ENCODE assay signal across 15 cellular contexts in genomic region chr4:183589710-183590109, GRCh38.
DNase-seq lines count a peak whose midpoint lies in the region; ATAC-seq and TF ChIP-seq lines count a peak whose summit lies in the region.
"Had no signal": no experiment of that assay in that cellular context is flagged by ENCODE, and none has a peak within 500 bp of the region (broad histone marks: within the 10 kb centered on the region; RNA-seq: fewer than 3 reads in every experiment).

No MANE protein-coding gene starts in this region.

- no peaks in the 10 kb centered on the region for H3K9me2 ChIP-seq in GM23338 (ENCODE audit: insufficient read depth)

- peaks cover 5% of the 10 kb centered on the region for H3K27me3 Mint-ChIP-seq in GM23338 (ENCODE audit: insufficient read depth, low read depth, poor library complexity)

- no peaks in the 10 kb centered on the region for H3K9me3 ChIP-seq in gastroesophageal sphincter
- no peaks in the 10 kb centered on the region for H3K9me3 ChIP-seq in suprapubic skin

- ATAC-seq in GM23338 (no peak), gastroesophageal sphincter (no peak)
- ATAC-seq: PC-3 had no signal

- 0 out of 2 replicates have a peak overlapping the region, but pooled peaks have one; percentile 32 for H2AFZ ChIP-seq in GM23338

- no peak overlapping the region for H3K4me3 ChIP-seq in GM23338
- H3K4me3 ChIP-seq in gastroesophageal sphincter, result no peak overlapping the region
- no peak overlapping the region for H3K4me3 ChIP-seq in suprapubic skin
- H3K4me3 ChIP-seq in brain microvascular endothelial cell (ENCODE audit: low read depth, low read length), result no peak overlapping the region
- H3K4me3 ChIP-seq: BLaER1 treated with 17β-estradiol and CSF1 and Interleukin-3, amounts not matched to agents 10 nM and 100 nM; SK-N-MC had no signal

- H3K27me3 ChIP-seq in GM23338 (ENCODE audit: insufficient read depth) (no peaks in the 10 kb centered on the region), gastroesophageal sphincter (no peaks in the 10 kb centered on the region), suprapubic skin (no peaks in the 10 kb centered on the region), brain microvascular endothelial cell (replicated peaks) (no peaks in the 10 kb centered on the region)
- H3K27me3 ChIP-seq: BLaER1 treated with 17β-estradiol and CSF1 and Interleukin-3, amounts not matched to agents 10 nM and 100 nM had no signal

- in situ Hi-C loops in brain microvascular endothelial cell (cut with HindIII; ENCODE audit: low pct_ligation_motif_present, low sequenced_read_pairs), result no loop called here

- no peak for TF ChIP-seq CTCF in GM23338 (conservative IDR thresholded peaks at IDR 0.05; ENCODE audit: low read depth in 2 of 2)
- no peak for TF ChIP-seq CTCF in gastroesophageal sphincter (IDR thresholded peaks at IDR 0.05)
- TF ChIP-seq CTCF in suprapubic skin (IDR thresholded peaks at IDR 0.05), result no peak
- TF ChIP-seq CTCF in brain microvascular endothelial cell (IDR thresholded peaks at IDR 0.05; ENCODE audit: low read depth, low read length, missing control alignments), result no peak

- no peaks in the 10 kb centered on the region for H4K20me1 ChIP-seq in GM23338 (replicated peaks; ENCODE audit: insufficient read depth)
- H4K20me1 ChIP-seq: BLaER1 treated with 17β-estradiol and CSF1 and Interleukin-3, amounts not matched to agents 10 nM and 100 nM had no signal

- DNase-seq in GM23338 (ENCODE audit: low spot score) (no peak), astrocyte of the hippocampus (ENCODE audit: low read depth, low spot score) (peak; percentile 20), NCI-H226 (no peak), dermis blood vessel endothelial cell (no peak), suprapubic skin (ENCODE audit: low spot score in 2 of 2) (no peak), brain microvascular endothelial cell (no peak)
- DNase-seq: MV-4-11, NCI-H1417 treated with DMSO at 0.1 percent for 48 hours, NCI-H2029, NCI-H526, PC-3 had no signal

- no peaks in the 10 kb centered on the region for H3K36me3 ChIP-seq in GM23338 (ENCODE audit: insufficient read depth)
- H3K36me3 ChIP-seq in gastroesophageal sphincter, result no peaks in the 10 kb centered on the region
- no peaks in the 10 kb centered on the region for H3K36me3 ChIP-seq in suprapubic skin
- H3K36me3 ChIP-seq in brain microvascular endothelial cell (replicated peaks), result no peaks in the 10 kb centered on the region
- H3K36me3 ChIP-seq: BLaER1 treated with 17β-estradiol and CSF1 and Interleukin-3, amounts not matched to agents 10 nM and 100 nM had no signal

- TF ChIP-seq EP300 in gastroesophageal sphincter (IDR thresholded peaks at IDR 0.05) (no peak), suprapubic skin (IDR thresholded peaks at IDR 0.05) (no peak)

- no peak overlapping the region for H3K4me2 ChIP-seq in GM23338
- H3K4me2 ChIP-seq: BLaER1 treated with 17β-estradiol and CSF1 and Interleukin-3, amounts not matched to agents 10 nM and 100 nM had no signal

- H3K4me1 ChIP-seq in GM23338 (ENCODE audit: insufficient read depth) (no peaks in the 10 kb centered on the region), gastroesophageal sphincter (peaks cover 14 to 40% (median 19%) of the 10 kb centered on the region in 3 donors), suprapubic skin (peaks cover 20% of the 10 kb centered on the region)
- H3K4me1 ChIP-seq: BLaER1 treated with 17β-estradiol and CSF1 and Interleukin-3, amounts not matched to agents 10 nM and 100 nM had no signal

- no peak for TF ChIP-seq POLR2A in gastroesophageal sphincter (IDR thresholded peaks at IDR 0.05)
- no peak for TF ChIP-seq POLR2A in suprapubic skin (IDR thresholded peaks at IDR 0.05)

- H3K4me1 Mint-ChIP-seq in GM23338, result no peaks in the 10 kb centered on the region
- H3K4me1 Mint-ChIP-seq: IgD-negative memory B cell had no signal

- no peak overlapping the region for H3K4me3 Mint-ChIP-seq in GM23338
- H3K4me3 Mint-ChIP-seq: IgD-negative memory B cell had no signal

- H3K36me3 Mint-ChIP-seq in GM23338 (ENCODE audit: low read depth), result peaks cover 5% of the 10 kb centered on the region; the same call in 2 of the 3 replicates
- H3K36me3 Mint-ChIP-seq: IgD-negative memory B cell had no signal

- 33 to 46% methylated on average over 3 of the region's 3 CpGs for WGBS in gastroesophageal sphincter (ENCODE audit: low coverage in 1 of 2), 2 donors
- 64% methylated on average over 3 of the region's 3 CpGs for WGBS in suprapubic skin

- H3K27ac Mint-ChIP-seq in GM23338, result no peak overlapping the region
- H3K27ac Mint-ChIP-seq: IgD-negative memory B cell had no signal

- H3F3A ChIP-seq in GM23338 (replicated peaks; ENCODE audit: low read depth), result no peaks in the 10 kb centered on the region

- H3K9me3 Mint-ChIP-seq in GM23338, result peaks cover 18% of the 10 kb centered on the region

- H3K79me2 ChIP-seq in GM23338 (replicated peaks; ENCODE audit: insufficient read depth), result no peaks in the 10 kb centered on the region

- H3K27ac ChIP-seq in GM23338 (ENCODE audit: low read depth), result no peak overlapping the region
- peak overlapping the region; percentile 84 to 97 (median 88) for H3K27ac ChIP-seq in gastroesophageal sphincter
- H3K27ac ChIP-seq in suprapubic skin, result no peak overlapping the region
- no peak overlapping the region for H3K27ac ChIP-seq in brain microvascular endothelial cell
- H3K27ac ChIP-seq: BLaER1 treated with 17β-estradiol and CSF1 and Interleukin-3, amounts not matched to agents 10 nM and 100 nM; SK-N-MC had no signal

TF ChIP-seq in GM23338, 12 proteins besides CTCF, POLR2A, EP300 and RAD21 (continues in another document):
- TF ChIP-seq ZNF331 (CRISPR knock-in tag; IDR thresholded peaks at IDR 0.05; ENCODE audit: low read depth), result no peak
- no peak for TF ChIP-seq ZNF462 (CRISPR knock-in tag; IDR thresholded peaks at IDR 0.05)
- TF ChIP-seq EZH2phosphoT487 (IDR thresholded peaks at IDR 0.05; ENCODE audit: unreplicated experiment), result no peak
- TF ChIP-seq EZH2 (IDR thresholded peaks at IDR 0.05; ENCODE audit: low read depth, unreplicated experiment), result no peak
- TF ChIP-seq POLR2AphosphoS5 (IDR thresholded peaks at IDR 0.05; ENCODE audit: low read depth), result no peak

Comparison
In these comparisons a context has a peak if more than half of its experiments do, and no peak if none do; other contexts are left out.
1. H3K27ac ChIP-seq: peak in gastroesophageal sphincter (4 of 4); none in GM23338 (single experiment), suprapubic skin (single experiment) and brain microvascular endothelial cell (single experiment).